In genomic region chr20:53961527-53961926, GRCh38 we compare ENCODE assay signal across 25 cellular contexts.
A peak's percentile ranks its signal among the peaks of the same experiment; 100 is the strongest.
DNase-seq lines count a peak whose midpoint lies in the region; ATAC-seq, FAIRE-seq and TF ChIP-seq lines count a peak whose summit lies in the region.
"Had no signal": no experiment of that assay in that cellular context is flagged by ENCODE, and none has a peak within 500 bp of the region (broad histone marks: within the 10 kb centered on the region; RNA-seq: fewer than 3 reads in every experiment).

No MANE protein-coding gene starts in this region.

- H3K27ac ChIP-seq in HepG2 (ENCODE audit: extremely low read length, insufficient read depth, low read length) (no peak overlapping the region), right lobe of liver (no peak overlapping the region), astrocyte (ENCODE audit: low read depth, low read length) (no peak overlapping the region)
- H3K27ac ChIP-seq: 22Rv1; BLaER1 treated with 17β-estradiol and CSF1 and Interleukin-3, amounts not matched to agents 10 nM and 100 nM had no signal

- no peaks in the 10 kb centered on the region for H3K9me3 ChIP-seq in HepG2 (ENCODE audit: low read length)
- no peaks in the 10 kb centered on the region for H3K9me3 ChIP-seq in right lobe of liver
- no peaks in the 10 kb centered on the region for H3K9me3 ChIP-seq in astrocyte (ENCODE audit: insufficient read depth, low read depth, low read length)
- H3K9me3 ChIP-seq: BLaER1 treated with 17β-estradiol and CSF1 and Interleukin-3, amounts not matched to agents 10 nM and 100 nM; Caco-2 had no signal

- FAIRE-seq in HepG2 (lab: Jason Lieb, UNC) (no peak), astrocyte (lab: Jason Lieb, UNC) (no peak)

- WGBS in HepG2 (ENCODE audit: low lambda C conversion rate), result 70% methylated on average over 4 of the region's 4 CpGs
- WGBS in right lobe of liver (ENCODE audit: insufficient coverage, low coverage, low lambda C conversion rate, missing lambda C conversion rate), result 69% methylated on average over 4 of the region's 4 CpGs

- TF ChIP-seq POLR2A in HepG2 (IDR thresholded peaks at IDR 0.05; ENCODE audit: insufficient read depth in 1 of 2, low read depth in 2 of 2, low read length in 2 of 2) (no peak), right lobe of liver (IDR thresholded peaks at IDR 0.05) (no peak)

- H3K4me1 Mint-ChIP-seq in astrocyte (ENCODE audit: low read depth, unreplicated experiment) (peaks cover 5% of the 10 kb centered on the region), nephron progenitor cell (peaks cover 22% of the 10 kb centered on the region)

- no TSS peak for BruUV-seq in HepG2 (replicated peaks; lab: Mats Ljungman, UMichigan)

- no peak overlapping the region for H3K4me2 ChIP-seq in HepG2 (ENCODE audit: low read depth, low read length)
- peak overlapping the region; percentile 20 for H3K4me2 ChIP-seq in astrocyte (ENCODE audit: low read length)

- H3K36me3 Mint-ChIP-seq in astrocyte (ENCODE audit: low read depth, unreplicated experiment), result no peaks in the 10 kb centered on the region
- H3K36me3 Mint-ChIP-seq in nephron progenitor cell (ENCODE audit: low read depth), result no peaks in the 10 kb centered on the region
- H3K36me3 Mint-ChIP-seq: CD4-positive, alpha-beta memory T cell had no signal

- H4K20me1 ChIP-seq in HepG2 (ENCODE audit: insufficient read depth, low read length) (no peaks in the 10 kb centered on the region), astrocyte (ENCODE audit: insufficient read depth, low read length) (no peaks in the 10 kb centered on the region)
- H4K20me1 ChIP-seq: BLaER1 treated with 17β-estradiol and CSF1 and Interleukin-3, amounts not matched to agents 10 nM and 100 nM had no signal

- H3K36me3 ChIP-seq in HepG2 (replicated peaks in 1 of 2; ENCODE audit: control insufficient read depth in 1 of 2, insufficient read depth in 2 of 2, low read length in 2 of 2) (no peaks in the 10 kb centered on the region), right lobe of liver (no peaks in the 10 kb centered on the region), astrocyte (ENCODE audit: insufficient read depth, low read length) (no peaks in the 10 kb centered on the region)
- H3K36me3 ChIP-seq: BLaER1 treated with 17β-estradiol and CSF1 and Interleukin-3, amounts not matched to agents 10 nM and 100 nM had no signal

- H2AFZ ChIP-seq in HepG2 (ENCODE audit: low read length) (no peak overlapping the region), astrocyte (ENCODE audit: low read depth, low read length) (no peak overlapping the region)

- ATAC-seq in HepG2, result no peak
- no peak for ATAC-seq in right lobe of liver
- no peak for ATAC-seq in HG03175 (IDR thresholded peaks at IDR 0.05; ENCODE audit: unreplicated experiment)
- ATAC-seq: HCT116 had no signal

- POLR2A ChIA-PET in HepG2 (lab: Yijun Ruan, JAX), result no interaction called here

- H3K27ac Mint-ChIP-seq in astrocyte (ENCODE audit: unreplicated experiment), result no peak overlapping the region
- H3K27ac Mint-ChIP-seq in nephron progenitor cell, result peak overlapping the region; percentile 54
- H3K27ac Mint-ChIP-seq: CD4-positive, alpha-beta memory T cell had no signal

- CTCF ChIA-PET in HepG2 (lab: Yijun Ruan, JAX; ENCODE audit: low intra/inter-chr PET ratio, low total read pairs), result no interaction called here

- H3K27me3 ChIP-seq in HepG2 (ENCODE audit: control insufficient read depth in 1 of 2, insufficient read depth in 2 of 2, low read length in 2 of 2) (no peaks in the 10 kb centered on the region), right lobe of liver (no peaks in the 10 kb centered on the region), astrocyte (ENCODE audit: insufficient read depth, low read length) (no peaks in the 10 kb centered on the region)
- H3K27me3 ChIP-seq: BLaER1 treated with 17β-estradiol and CSF1 and Interleukin-3, amounts not matched to agents 10 nM and 100 nM had no signal

- TF ChIP-seq EP300 in HepG2 (IDR thresholded peaks at IDR 0.05; ENCODE audit: low read depth in 2 of 2, low read length in 2 of 2) (no peak), HepG2 (CRISPR knock-in tag; IDR thresholded peaks at IDR 0.05; ENCODE audit: borderline replicate concordance) (no peak)

- no peak overlapping the region for H3K9ac ChIP-seq in HepG2 (ENCODE audit: insufficient read depth, low read depth, low read length)
- no peak overlapping the region for H3K9ac ChIP-seq in astrocyte (ENCODE audit: low read length)
- H3K9ac ChIP-seq: BLaER1 treated with 17β-estradiol and CSF1 and Interleukin-3, amounts not matched to agents 10 nM and 100 nM had no signal

- TF ChIP-seq CTCF in HepG2 (CRISPR knock-in tag; IDR thresholded peaks at IDR 0.05) (no peak), right lobe of liver (IDR thresholded peaks at IDR 0.05) (no peak), astrocyte (IDR thresholded peaks at IDR 0.05; ENCODE audit: insufficient read depth, low read depth, low read length) (no peak), epithelial cell of esophagus (IDR thresholded peaks at IDR 0.05; ENCODE audit: insufficient read depth, low read depth, low read length, missing control alignments) (no peak), nephron progenitor cell (IDR thresholded peaks at IDR 0.05) (no peak)

- H3K4me3 Mint-ChIP-seq in astrocyte (ENCODE audit: unreplicated experiment) (no peak overlapping the region), nephron progenitor cell (no peak overlapping the region)
- H3K4me3 Mint-ChIP-seq: CD4-positive, alpha-beta memory T cell had no signal

- H3K27me3 Mint-ChIP-seq in astrocyte (ENCODE audit: low read depth, unreplicated experiment) (no peaks in the 10 kb centered on the region), nephron progenitor cell (ENCODE audit: low read depth, poor library complexity) (peaks cover 2% of the 10 kb centered on the region)

- H3K9me3 Mint-ChIP-seq in astrocyte (ENCODE audit: unreplicated experiment) (no peaks in the 10 kb centered on the region), nephron progenitor cell (peaks cover 5% of the 10 kb centered on the region)
- H3K9me3 Mint-ChIP-seq: CD4-positive, alpha-beta memory T cell had no signal

- DNase-seq in HepG2 (ENCODE audit: low spot score) (no peak), right lobe of liver (no peak), astrocyte (ENCODE audit: low read depth) (no peak), epithelial cell of esophagus (ENCODE audit: low read depth) (peak; percentile 24), nephron progenitor cell (no peak), pons (ENCODE audit: low spot score) (no peak), putamen (ENCODE audit: low spot score) (no peak)
- DNase-seq: Caco-2; CD4-positive, alpha-beta memory T cell; DMS 273 treated with DMSO at 0.1 percent for 48 hours; DMS79 treated with DMSO at 0.1 percent for 48 hours; GOT3; KG1; MV-4-11; NCI-H1105 treated with DMSO at 0.1 percent for 48 hours; NCI-H1694; NCI-H2081; NCI-H446; NCI-H526; OCI-M1; SHP77 had no signal

- H3K4me1 ChIP-seq in HepG2 (ENCODE audit: insufficient read depth, low read length) (peaks cover 17% of the 10 kb centered on the region), right lobe of liver (peaks cover 0 to 9% (median 0%) of the 10 kb centered on the region in 4 donors), astrocyte (ENCODE audit: insufficient read depth, low read length) (peaks cover 6% of the 10 kb centered on the region)

- no peak overlapping the region for H3K4me3 ChIP-seq in HepG2 (replicated peaks in 1 of 3; ENCODE audit: insufficient read depth in 1 of 3, low read depth in 2 of 3, low read length in 3 of 3)
- no peak overlapping the region for H3K4me3 ChIP-seq in right lobe of liver
- H3K4me3 ChIP-seq in astrocyte (ENCODE audit: insufficient read depth, low read depth, low read length), result no peak overlapping the region
- H3K4me3 ChIP-seq in epithelial cell of esophagus (ENCODE audit: low read length), result no peak overlapping the region
- H3K4me3 ChIP-seq: BLaER1 treated with 17β-estradiol and CSF1 and Interleukin-3, amounts not matched to agents 10 nM and 100 nM had no signal

- H3K79me2 ChIP-seq in HepG2 (ENCODE audit: insufficient read depth, low read length) (no peaks in the 10 kb centered on the region), astrocyte (ENCODE audit: insufficient read depth, low read length) (no peaks in the 10 kb centered on the region)

- no peak for TF ChIP-seq RAD21 in HepG2 (CRISPR knock-in tag; IDR thresholded peaks at IDR 0.05)

- intact Hi-C loops in HepG2 (cut with micrococcal nuclease; ENCODE audit: unreplicated experiment), result no loop called here
- intact Hi-C loops in right lobe of liver (cut with DNase I), result no loop called here

- in situ Hi-C loops in HepG2 (cut with HindIII; ENCODE audit: extremely low pct_ligation_motif_present, low pct_unique_long_range_greater_than_20kb), result no loop called here

TF ChIP-seq in HepG2, 621 proteins besides CTCF, POLR2A, EP300 and RAD21 (continues in another document):
- no peak for TF ChIP-seq RFXAP (CRISPR knock-in tag; IDR thresholded peaks at IDR 0.05; ENCODE audit: borderline replicate concordance)
- no peak for TF ChIP-seq MEIS2 (CRISPR knock-in tag; IDR thresholded peaks at IDR 0.05)
- 0 out of 2 replicates have a peak, but pooled peaks have one; percentile 28 for TF ChIP-seq FOXO4 (CRISPR knock-in tag; conservative IDR thresholded peaks at IDR 0.05)
- TF ChIP-seq ZNF256 (CRISPR knock-in tag; conservative IDR thresholded peaks at IDR 0.05), result no peak
- TF ChIP-seq ZNF354B (CRISPR knock-in tag; IDR thresholded peaks at IDR 0.05), result no peak
